In genomic region chr22:30250713-30251267, GRCh38 we compare ENCODE assay signal across 11 cellular contexts. TPM values are rescaled to one million over a fixed set of nuclear protein-coding genes. Genes with fewer than 3 reads are reported as not detected.
DNase-seq lines count a peak whose midpoint lies in the region; ATAC-seq, FAIRE-seq and TF ChIP-seq lines count a peak whose summit lies in the region.
"Had no signal": no experiment of that assay in that cellular context is flagged by ENCODE, and none has a peak within 500 bp of the region (broad histone marks: within the 10 kb centered on the region; RNA-seq: fewer than 3 reads in every experiment).

No MANE protein-coding gene starts in this region.

- H3K27me3 ChIP-seq in kidney epithelial cell (ENCODE audit: control insufficient read depth, insufficient read depth, low read length) = no peaks in the 10 kb centered on the region
- no peaks in the 10 kb centered on the region for H3K27me3 ChIP-seq in small intestine (ENCODE audit: control insufficient read depth in 2 of 2, insufficient read depth in 2 of 2, low read length in 2 of 2)

- DNase-seq in A549 (ENCODE audit: low read depth in 1 of 2, low spot score in 1 of 2) (peak; percentile 54 to 75), GM03348 (ENCODE audit: low spot score) (peak; percentile 73), kidney epithelial cell (ENCODE audit: low read depth) (peak; percentile 92), middle frontal gyrus (ENCODE audit: extremely low spot score, low spot score) (no peak), NCI-H2107 (lab: John Stamatoyannopoulos, UW) (no peak), small intestine (no peak)
- no peak for DNase-seq in activated T-helper 1 cell treated with anti-CD3 and anti-CD28 coated beads, Interleukin-12 subunit alpha, Interleukin-12 subunit beta, Interleukin-2, Interleukin-4 antibody, amounts not matched to agents 30 ng/mL and 10 ng/mL and 1 ng/mL, durations not matched to agents 14 hours and 24 hours and 36 hours (ENCODE audit: low spot score)
- DNase-seq: DMS 273 treated with DMSO at 0.1 percent for 48 hours had no signal

- peaks cover 2% of the 10 kb centered on the region for H3K36me3 Mint-ChIP-seq in activated T-helper 1 cell treated with anti-CD3 and anti-CD28 coated beads, Interleukin-12 subunit alpha, Interleukin-12 subunit beta, Interleukin-2, Interleukin-4 antibody, amounts not matched to agents 30 ng/mL and 10 ng/mL and 1 ng/mL, durations not matched to agents 14 hours and 24 hours and 36 hours (ENCODE audit: low read depth)

- peak overlapping the region; percentile 99 for H3K4me2 ChIP-seq in A549
- H3K4me2 ChIP-seq: KMS-11 had no signal

- no peak for TF ChIP-seq POLR2A in A549 (IDR thresholded peaks at IDR 0.05; ENCODE audit: low read length)

- peak overlapping the region; percentile 99 to 100 for H3K27ac ChIP-seq in A549
- no peak overlapping the region for H3K27ac ChIP-seq in small intestine (ENCODE audit: low read depth in 1 of 2, low read length in 1 of 2)
- H3K27ac ChIP-seq: KMS-11 had no signal

- H3K4me3 ChIP-seq in A549 (0 out of 3 replicates have a peak overlapping the region, but pooled peaks have one; percentile 21), kidney epithelial cell (ENCODE audit: low read depth, low read length) (no peak overlapping the region), small intestine (ENCODE audit: low read depth in 1 of 2, low read length in 2 of 2) (no peak overlapping the region)

- ATAC-seq in A549 (peak; percentile 5 to 26; a peak in 3 of 6 replicates), HG03039 (IDR thresholded peaks at IDR 0.05; ENCODE audit: unreplicated experiment) (no peak)

- intact Hi-C loops in activated T-helper 1 cell treated with anti-CD3 and anti-CD28 coated beads, Interleukin-12 subunit alpha, Interleukin-12 subunit beta, Interleukin-2, Interleukin-4 antibody, amounts not matched to agents 30 ng/mL and 10 ng/mL and 1 ng/mL, durations not matched to agents 14 hours and 24 hours and 36 hours (cut with micrococcal nuclease) = loop anchor here (1.0 kb wide), 1 partner anchor 142 kb away; no protein-coding TSS in a partner anchor

- POLR2A ChIA-PET in A549 (lab: Yijun Ruan, JAX) = interaction anchor here (0.7 to 1.3 kb wide), 3 partner anchors 12 to 40 kb away, joined by 3 to 8 read pairs (median 4); no protein-coding TSS in a partner anchor

- H3K9me3 ChIP-seq in A549 (no peaks in the 10 kb centered on the region), small intestine (ENCODE audit: control insufficient read depth, low read depth) (no peaks in the 10 kb centered on the region)

- TF ChIP-seq RAD21 in A549 (conservative IDR thresholded peaks at IDR 0.05 in 1 of 2, IDR thresholded peaks at IDR 0.05 in 1 of 2) = no peak

- H3K4me1 Mint-ChIP-seq in activated T-helper 1 cell treated with anti-CD3 and anti-CD28 coated beads, Interleukin-12 subunit alpha, Interleukin-12 subunit beta, Interleukin-2, Interleukin-4 antibody, amounts not matched to agents 30 ng/mL and 10 ng/mL and 1 ng/mL, durations not matched to agents 14 hours and 24 hours and 36 hours (ENCODE audit: low read depth) = peaks cover 44% of the 10 kb centered on the region

- no peak overlapping the region for H3K4me3 Mint-ChIP-seq in activated T-helper 1 cell treated with anti-CD3 and anti-CD28 coated beads, Interleukin-12 subunit alpha, Interleukin-12 subunit beta, Interleukin-2, Interleukin-4 antibody, amounts not matched to agents 30 ng/mL and 10 ng/mL and 1 ng/mL, durations not matched to agents 14 hours and 24 hours and 36 hours
- H3K4me3 Mint-ChIP-seq: dendritic cell treated with granulocyte-macrophage colony-stimulating factor and Interleukin-4, amounts not matched to agents 40 ng/mL and 50 ng/mL, for 4 days had no signal

- TF ChIP-seq CTCF in A549 (IDR thresholded peaks at IDR 0.05) = no peak
- TF ChIP-seq CTCF in kidney epithelial cell (IDR thresholded peaks at IDR 0.05; ENCODE audit: insufficient read depth, low read length, poor library complexity, severe bottlenecking) = no peak

- no peak for TF ChIP-seq EP300 in A549 (IDR thresholded peaks at IDR 0.05)

- peaks cover 4% of the 10 kb centered on the region for H3K36me3 ChIP-seq in kidney epithelial cell (ENCODE audit: control insufficient read depth, insufficient read depth, low read length)
- no peaks in the 10 kb centered on the region for H3K36me3 ChIP-seq in small intestine (ENCODE audit: control insufficient read depth in 2 of 2, insufficient read depth in 2 of 2, low read length in 2 of 2)

- CTCF ChIA-PET in A549 (lab: Yijun Ruan, JAX) = interaction anchor here (1.0 to 2.4 kb wide), 5 partner anchors 12 to 143 kb away, joined by 3 to 15 read pairs (median 4); no protein-coding TSS in a partner anchor

- no peaks in the 10 kb centered on the region for H3K9me3 Mint-ChIP-seq in activated T-helper 1 cell treated with anti-CD3 and anti-CD28 coated beads, Interleukin-12 subunit alpha, Interleukin-12 subunit beta, Interleukin-2, Interleukin-4 antibody, amounts not matched to agents 30 ng/mL and 10 ng/mL and 1 ng/mL, durations not matched to agents 14 hours and 24 hours and 36 hours
- H3K9me3 Mint-ChIP-seq: dendritic cell treated with granulocyte-macrophage colony-stimulating factor and Interleukin-4, amounts not matched to agents 40 ng/mL and 50 ng/mL, for 4 days had no signal

- H3K27me3 Mint-ChIP-seq in activated T-helper 1 cell treated with anti-CD3 and anti-CD28 coated beads, Interleukin-12 subunit alpha, Interleukin-12 subunit beta, Interleukin-2, Interleukin-4 antibody, amounts not matched to agents 30 ng/mL and 10 ng/mL and 1 ng/mL, durations not matched to agents 14 hours and 24 hours and 36 hours (ENCODE audit: insufficient read depth) = no peaks in the 10 kb centered on the region

- H3K4me1 ChIP-seq in A549 = peaks cover 95% of the 10 kb centered on the region
- peaks cover 2 to 8% of the 10 kb centered on the region in 2 donors for H3K4me1 ChIP-seq in small intestine (ENCODE audit: control insufficient read depth in 2 of 2, insufficient read depth in 1 of 2, low read depth in 1 of 2, low read length in 1 of 2)

- WGBS in A549 (ENCODE audit: missing lambda C conversion rate) = 10% methylated on average over 2 of the region's 12 CpGs
- WGBS in small intestine, 3 donors = 54 to 66% (median 58%) methylated on average over 11 to 12 of the region's 12 CpGs

- peak overlapping the region; percentile 58 for H3K27ac Mint-ChIP-seq in activated T-helper 1 cell treated with anti-CD3 and anti-CD28 coated beads, Interleukin-12 subunit alpha, Interleukin-12 subunit beta, Interleukin-2, Interleukin-4 antibody, amounts not matched to agents 30 ng/mL and 10 ng/mL and 1 ng/mL, durations not matched to agents 14 hours and 24 hours and 36 hours
- H3K27ac Mint-ChIP-seq: dendritic cell treated with granulocyte-macrophage colony-stimulating factor and Interleukin-4, amounts not matched to agents 40 ng/mL and 50 ng/mL, for 4 days had no signal

- no peak for FAIRE-seq in A549 (lab: Jason Lieb, UNC)
- no peak for FAIRE-seq in small intestine (lab: Jason Lieb, UNC)

TF ChIP-seq in A549, 52 proteins besides CTCF, POLR2A, EP300 and RAD21 (continues in another document):
- TF ChIP-seq JUN (IDR thresholded peaks at IDR 0.05) (peak in 1 of 2 experiments; percentile 38; a peak in 1 of 5 replicates), HEYL (CRISPR knock-in tag; IDR thresholded peaks at IDR 0.05) (no peak), MAFK (IDR thresholded peaks at IDR 0.05; ENCODE audit: partially characterized antibody) (no peak), PHF8 (IDR thresholded peaks at IDR 0.05; ENCODE audit: borderline replicate concordance, low read depth) (no peak)
- TF ChIP-seq, protein P1, sequence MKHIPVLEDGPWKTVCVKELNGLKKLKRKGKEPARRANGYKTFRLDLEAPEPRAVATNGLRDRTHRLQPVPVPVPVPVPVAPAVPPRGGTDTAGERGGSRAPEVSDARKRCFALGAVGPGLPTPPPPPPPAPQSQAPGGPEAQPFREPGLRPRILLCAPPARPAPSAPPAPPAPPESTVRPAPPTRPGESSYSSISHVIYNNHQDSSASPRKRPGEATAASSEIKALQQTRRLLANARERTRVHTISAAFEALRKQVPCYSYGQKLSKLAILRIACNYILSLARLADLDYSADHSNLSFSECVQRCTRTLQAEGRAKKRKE (CRISPR knock-in tag; IDR thresholded peaks at IDR 0.05; ENCODE audit: low read depth) = 0 out of 2 replicates have a peak, but pooled peaks have one; percentile 45

RNA-seq across cellular contexts. Expression of gene LIF, which starts 4.2 kb away (rescaled TPM):
- polyA plus RNA-seq in A549 (2011; rRNA removed) (54.5 and 64.7 TPM in 2 replicates), A549 (2017; fragmentation: RNase III; extraction: RNeasy Plus Mini Kit Qiagen cat#74134 plus additional on column Dnase treatment) (40.7 to 49.3 TPM (median 44.3 TPM) in 3 replicates), small intestine (1 to 10 TPM; 3.0 to 7.7 (median 4.2) TPM)
- 53.0 and 70.6 TPM in 2 replicates for polyA plus RNA-seq in A549 (2012; cell fraction: cytosol; rRNA removed)
- polyA plus RNA-seq in A549 (2012; cell fraction: nucleus; rRNA removed) = 279 and 384 TPM in 2 replicates
- 62.7 and 126 TPM in 2 replicates for polyA minus RNA-seq in A549 (2011; rRNA and poly(A)+ RNA removed)
- 450 and 455 TPM in 2 replicates for total RNA-seq in activated T-helper 1 cell treated with anti-CD3 and anti-CD28 coated beads, Interleukin-12 subunit alpha, Interleukin-12 subunit beta, Interleukin-2, Interleukin-4 antibody, amounts not matched to agents 30 ng/mL and 10 ng/mL and 1 ng/mL, durations not matched to agents 14 hours and 24 hours and 36 hours
- total RNA-seq in kidney epithelial cell = 108 and 112 TPM in 2 replicates

RNA-seq across cellular contexts. Expression of gene OSM, which starts 15.9 kb away (rescaled TPM):
- polyA plus RNA-seq in A549 (2011; rRNA removed) = not detected in 2 replicates
- polyA plus RNA-seq in A549 (2012; cell fraction: cytosol; rRNA removed) = 0.03 and 0.09 TPM in 2 replicates
- 0.47 and 0.49 TPM in 2 replicates for polyA plus RNA-seq in A549 (2012; cell fraction: nucleus; rRNA removed)
- polyA plus RNA-seq in A549 (2017; fragmentation: RNase III; extraction: RNeasy Plus Mini Kit Qiagen cat#74134 plus additional on column Dnase treatment) = not detected in 3 replicates
- polyA minus RNA-seq in A549 (2011; rRNA and poly(A)+ RNA removed) = not detected in 2 replicates
- 76.7 and 78.3 TPM in 2 replicates for total RNA-seq in activated T-helper 1 cell treated with anti-CD3 and anti-CD28 coated beads, Interleukin-12 subunit alpha, Interleukin-12 subunit beta, Interleukin-2, Interleukin-4 antibody, amounts not matched to agents 30 ng/mL and 10 ng/mL and 1 ng/mL, durations not matched to agents 14 hours and 24 hours and 36 hours
- not detected in 2 replicates for total RNA-seq in kidney epithelial cell
- polyA plus RNA-seq in small intestine = under 1 TPM in 1 of 3 donors, not detected in 2; 0.55 TPM

RNA-seq across cellular contexts. Expression of gene CASTOR1, which starts 38.5 kb away (rescaled TPM):
- 11.3 and 12.2 TPM in 2 replicates for polyA plus RNA-seq in A549 (2011; rRNA removed)
- polyA plus RNA-seq in A549 (2012; cell fraction: cytosol; rRNA removed) = 15.9 and 17.8 TPM in 2 replicates
- 32.2 and 52.9 TPM in 2 replicates for polyA plus RNA-seq in A549 (2012; cell fraction: nucleus; rRNA removed)
- 4.7 to 6.6 TPM (median 5.5 TPM) in 3 replicates for polyA plus RNA-seq in A549 (2017; fragmentation: RNase III; extraction: RNeasy Plus Mini Kit Qiagen cat#74134 plus additional on column Dnase treatment)
- polyA minus RNA-seq in A549 (2011; rRNA and poly(A)+ RNA removed) = 6.0 and 9.2 TPM in 2 replicates
- 5.6 and 8.8 TPM in 2 replicates for total RNA-seq in activated T-helper 1 cell treated with anti-CD3 and anti-CD28 coated beads, Interleukin-12 subunit alpha, Interleukin-12 subunit beta, Interleukin-2, Interleukin-4 antibody, amounts not matched to agents 30 ng/mL and 10 ng/mL and 1 ng/mL, durations not matched to agents 14 hours and 24 hours and 36 hours
- 10.5 and 18.7 TPM in 2 replicates for total RNA-seq in kidney epithelial cell
- 1 to 10 TPM; 2.0 to 7.0 (median 2.2) TPM for polyA plus RNA-seq in small intestine

Comparison
In these comparisons a context has a peak if more than half of its experiments do, and no peak if none do; other contexts are left out.
1. DNase-seq: peak in A549 (2 of 2), GM03348 (single experiment) and kidney epithelial cell (single experiment); none in activated T-helper 1 cell treated with anti-CD3 and anti-CD28 coated beads, Interleukin-12 subunit alpha, Interleukin-12 subunit beta, Interleukin-2, Interleukin-4 antibody, amounts not matched to agents 30 ng/mL and 10 ng/mL and 1 ng/mL, durations not matched to agents 14 hours and 24 hours and 36 hours (single experiment), middle frontal gyrus (single experiment), NCI-H2107 (single experiment) and small intestine (single experiment).
2. H3K27ac ChIP-seq: peak in A549 (2 of 2); none in small intestine (0 of 2).
3. RNA of gene OSM, which starts 15.9 kb away (total RNA-seq): 76.7 to 78.3 TPM in activated T-helper 1 cell treated with anti-CD3 and anti-CD28 coated beads, Interleukin-12 subunit alpha, Interleukin-12 subunit beta, Interleukin-2, Interleukin-4 antibody, amounts not matched to agents 30 ng/mL and 10 ng/mL and 1 ng/mL, durations not matched to agents 14 hours and 24 hours and 36 hours; not detected in kidney epithelial cell; every median in the first group is over 10 times any median in the second.